ENCODE assay signal across 1 cellular context in genomic region chr6:19873031-19873430, GRCh38.
TF ChIP-seq lines count a peak whose summit lies in the region.

No MANE protein-coding gene starts in this region.

TF ChIP-seq in WTC11, 78 proteins besides CTCF, POLR2A, EP300 and RAD21 (continued from another document):
- TF ChIP-seq FOXP4 (CRISPR knock-in tag; IDR thresholded peaks at IDR 0.05): no peak
- no peak for TF ChIP-seq ZNF671 (CRISPR knock-in tag; IDR thresholded peaks at IDR 0.05)
- TF ChIP-seq RORB (CRISPR knock-in tag; IDR thresholded peaks at IDR 0.05): no peak
